1 cellular context compared by ENCODE assay signal in genomic region chr10:87801829-87802435, GRCh38.
TF ChIP-seq lines count a peak whose summit lies in the region.

No MANE protein-coding gene starts in this region.

TF ChIP-seq in HEK293, 187 proteins besides CTCF, POLR2A, EP300 and RAD21 (continued from another document):
- TF ChIP-seq ZNF626 (tag by site-specific recombination; IDR thresholded peaks at IDR 0.05): 0 out of 2 replicates have a peak, but pooled peaks have one; percentile 52
